ENCODE assay signal across 19 cellular contexts in the genomic region with DNA sequence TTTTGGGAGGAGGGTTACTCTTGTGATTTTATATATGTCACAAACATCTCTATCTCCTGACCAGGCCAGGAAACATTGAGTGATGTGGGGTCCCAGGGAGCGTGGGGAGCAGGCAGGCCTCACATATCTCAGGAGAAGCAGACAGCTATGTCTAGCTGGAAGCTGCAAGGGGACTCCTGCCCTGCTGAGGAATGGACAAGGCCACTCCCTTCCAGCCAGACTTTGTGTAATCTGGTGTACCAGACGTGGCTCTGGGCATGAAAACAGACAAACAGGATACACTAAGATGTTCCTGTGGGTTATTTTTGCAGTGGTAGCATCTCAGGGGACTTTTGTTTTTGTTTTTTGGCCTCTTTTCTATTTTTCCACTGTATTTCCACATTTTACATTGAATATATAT. TPM values are rescaled to one million over a fixed set of nuclear protein-coding genes. Genes with fewer than 3 reads are reported as not detected.
DNase-seq lines count a peak whose midpoint lies in the region; ATAC-seq and TF ChIP-seq lines count a peak whose summit lies in the region.
"Had no signal": no experiment of that assay in that cellular context is flagged by ENCODE, and none has a peak within 500 bp of the region (broad histone marks: within the 10 kb centered on the region; RNA-seq: fewer than 3 reads in every experiment).

No MANE protein-coding gene starts in this region.

- no peak for TF ChIP-seq CTCF in gastroesophageal sphincter (IDR thresholded peaks at IDR 0.05)

- CTCF ChIA-PET in activated CD8-positive, alpha-beta memory T cell treated with anti-CD3 and anti-CD28 coated beads, Interleukin-2, amount 10 ng/mL, durations not matched to agents 7 days and 5 days (lab: Charles Lee): interaction anchor here (0.7 to 3.0 kb wide), 3 partner anchors 9 to 21 kb away, joined by 3 to 11 read pairs (median 4); no protein-coding TSS in a partner anchor

- WGBS in gastroesophageal sphincter (ENCODE audit: low coverage in 1 of 2), 2 donors: 0 to 10% methylated on average over 1 to 2 of the region's 2 CpGs

- peak overlapping the region in 2 of 10 experiments; percentile 0 to 7; a peak in 1 of 20 replicates for H3K4me3 ChIP-seq in BLaER1 treated with 17β-estradiol and CSF1 and Interleukin-3, amounts not matched to agents 10 nM and 100 nM
- H3K4me3 ChIP-seq in gastroesophageal sphincter: no peak overlapping the region

- TF ChIP-seq EP300 in gastroesophageal sphincter (IDR thresholded peaks at IDR 0.05): no peak

- H3K9me3 ChIP-seq in BLaER1 treated with 17β-estradiol and CSF1 and Interleukin-3, amounts not matched to agents 10 nM and 100 nM (replicated peaks in 1 of 11): no peaks in the 10 kb centered on the region
- no peaks in the 10 kb centered on the region for H3K9me3 ChIP-seq in gastroesophageal sphincter

- H3K4me1 Mint-ChIP-seq in activated CD8-positive, alpha-beta memory T cell treated with anti-CD3 and anti-CD28 coated beads, Interleukin-2, amount 10 ng/mL, durations not matched to agents 7 days and 5 days: peaks cover 5% of the 10 kb centered on the region

- no peaks in the 10 kb centered on the region for H3K36me3 ChIP-seq in BLaER1 treated with 17β-estradiol and CSF1 and Interleukin-3, amounts not matched to agents 10 nM and 100 nM
- H3K36me3 ChIP-seq in gastroesophageal sphincter: no peaks in the 10 kb centered on the region
- H3K36me3 ChIP-seq: brain microvascular endothelial cell had no signal

- no peak for TF ChIP-seq POLR2A in gastroesophageal sphincter (IDR thresholded peaks at IDR 0.05)

- intact Hi-C loops in posterior vena cava (cut with DNase I): no loop called here

- H3K4me3 Mint-ChIP-seq in activated CD8-positive, alpha-beta memory T cell treated with anti-CD3 and anti-CD28 coated beads, Interleukin-2, amount 10 ng/mL, durations not matched to agents 7 days and 5 days: no peak overlapping the region
- H3K4me3 Mint-ChIP-seq: WTC11 had no signal

- ATAC-seq in activated CD8-positive, alpha-beta memory T cell treated with anti-CD3 and anti-CD28 coated beads, Interleukin-2, amount 10 ng/mL, durations not matched to agents 7 days and 5 days: no peak
- peak; percentile 76 for ATAC-seq in gastroesophageal sphincter
- no peak for ATAC-seq in HG03378 (IDR thresholded peaks at IDR 0.05; ENCODE audit: unreplicated experiment)
- no peak for ATAC-seq in GM21381 (IDR thresholded peaks at IDR 0.05; ENCODE audit: unreplicated experiment)
- ATAC-seq: Panc1, WTC11 had no signal

- H3K9me3 Mint-ChIP-seq in activated CD8-positive, alpha-beta memory T cell treated with anti-CD3 and anti-CD28 coated beads, Interleukin-2, amount 10 ng/mL, durations not matched to agents 7 days and 5 days (ENCODE audit: low read depth): no peaks in the 10 kb centered on the region

- H3K4me1 ChIP-seq in BLaER1 treated with 17β-estradiol and CSF1 and Interleukin-3, amounts not matched to agents 10 nM and 100 nM: peaks cover 23 to 68% (median 55%) of the 10 kb centered on the region in 10 experiments
- peaks cover 0 to 27% (median 12%) of the 10 kb centered on the region in 3 donors for H3K4me1 ChIP-seq in gastroesophageal sphincter

- H3K27ac ChIP-seq in BLaER1 treated with 17β-estradiol and CSF1 and Interleukin-3, amounts not matched to agents 10 nM and 100 nM: peak overlapping the region in 7 of 11 experiments; percentile 17 to 61 (median 37); a peak in 12 of 22 replicates
- peak overlapping the region in 2 of 4 donors; percentile 20 to 42 for H3K27ac ChIP-seq in gastroesophageal sphincter
- H3K27ac ChIP-seq: brain microvascular endothelial cell had no signal

- H3K4me2 ChIP-seq in BLaER1 treated with 17β-estradiol and CSF1 and Interleukin-3, amounts not matched to agents 10 nM and 100 nM: peak overlapping the region; percentile 25 to 87 (median 77)

- no peaks in the 10 kb centered on the region for H3K27me3 ChIP-seq in BLaER1 treated with 17β-estradiol and CSF1 and Interleukin-3, amounts not matched to agents 10 nM and 100 nM
- no peaks in the 10 kb centered on the region for H3K27me3 ChIP-seq in gastroesophageal sphincter
- H3K27me3 ChIP-seq: brain microvascular endothelial cell had no signal

- H3K27me3 Mint-ChIP-seq in activated CD8-positive, alpha-beta memory T cell treated with anti-CD3 and anti-CD28 coated beads, Interleukin-2, amount 10 ng/mL, durations not matched to agents 7 days and 5 days: no peaks in the 10 kb centered on the region

- no peak overlapping the region for H3K27ac Mint-ChIP-seq in activated CD8-positive, alpha-beta memory T cell treated with anti-CD3 and anti-CD28 coated beads, Interleukin-2, amount 10 ng/mL, durations not matched to agents 7 days and 5 days
- H3K27ac Mint-ChIP-seq: progenitor cell of endocrine pancreas, WTC11 had no signal

- peak overlapping the region in 9 of 11 experiments; percentile 13 to 63 (median 40); a peak in 14 of 22 replicates for H3K9ac ChIP-seq in BLaER1 treated with 17β-estradiol and CSF1 and Interleukin-3, amounts not matched to agents 10 nM and 100 nM

- no peaks in the 10 kb centered on the region for H4K20me1 ChIP-seq in BLaER1 treated with 17β-estradiol and CSF1 and Interleukin-3, amounts not matched to agents 10 nM and 100 nM

- peaks cover 2% of the 10 kb centered on the region for H3K36me3 Mint-ChIP-seq in activated CD8-positive, alpha-beta memory T cell treated with anti-CD3 and anti-CD28 coated beads, Interleukin-2, amount 10 ng/mL, durations not matched to agents 7 days and 5 days
- H3K36me3 Mint-ChIP-seq: WTC11 had no signal

- DNase-seq in activated CD8-positive, alpha-beta memory T cell treated with anti-CD3 and anti-CD28 coated beads, Interleukin-2, amount 10 ng/mL, durations not matched to agents 7 days and 5 days: peak; percentile 38
- DNase-seq in posterior vena cava (ENCODE audit: low spot score) (peak; percentile 83), T-helper 1 cell (no peak), NCI-H2196 treated with DMSO at 0.1 percent for 48 hours (lab: John Stamatoyannopoulos, UW; ENCODE audit: unreplicated experiment) (no peak)
- DNase-seq: activated naive CD4-positive, alpha-beta T cell treated with Interleukin-2 at 50 U/mL for 16 hours; brain microvascular endothelial cell; effector CD8-positive, alpha-beta T cell; foreskin melanocyte; NCI-H187 treated with DMSO at 0.1 percent for 48 hours; NCI-H526 treated with DMSO at 0.1 percent for 48 hours; SW 1271 had no signal

RNA-seq across cellular contexts. Expression of gene CYP8B1, which starts 23.2 kb away (rescaled TPM):
- total RNA-seq in activated CD8-positive, alpha-beta memory T cell treated with anti-CD3 and anti-CD28 coated beads, Interleukin-2, amount 10 ng/mL, durations not matched to agents 7 days and 5 days: not detected
- not detected for total RNA-seq in gastroesophageal sphincter
- total RNA-seq in posterior vena cava: under 1 TPM; 0.10 to 0.14 TPM
- total RNA-seq: activated CD8-positive, alpha-beta memory T cell treated with anti-CD3 and anti-CD28 coated beads for 36 hours; progenitor cell of endocrine pancreas had no signal

RNA-seq across cellular contexts. Expression of gene ACKR2, which starts 43.2 kb away (rescaled TPM):
- 1 to 10 TPM; 2.3 to 2.6 TPM for total RNA-seq in activated CD8-positive, alpha-beta memory T cell treated with anti-CD3 and anti-CD28 coated beads, Interleukin-2, amount 10 ng/mL, durations not matched to agents 7 days and 5 days
- total RNA-seq in gastroesophageal sphincter: 1 to 10 TPM; 5.9 to 9.3 (median 7.4) TPM
- 10 to 100 TPM; 17.0 to 20.6 TPM for total RNA-seq in posterior vena cava

RNA-seq across cellular contexts. Expression of gene HIGD1A, which starts 48.2 kb away (rescaled TPM):
- 10 to 100 TPM; 53.6 to 71.1 TPM for total RNA-seq in activated CD8-positive, alpha-beta memory T cell treated with anti-CD3 and anti-CD28 coated beads, Interleukin-2, amount 10 ng/mL, durations not matched to agents 7 days and 5 days
- total RNA-seq in gastroesophageal sphincter: 100 to 1,000 TPM; 173 to 657 (median 393) TPM
- total RNA-seq in posterior vena cava: 100 to 1,000 TPM; 163 to 204 TPM

RNA-seq across cellular contexts. Expression of gene ZNF662, which starts 53.5 kb away (rescaled TPM):
- under 1 TPM in 1 of 2 experiments, not detected in 1; 0.47 TPM for total RNA-seq in activated CD8-positive, alpha-beta memory T cell treated with anti-CD3 and anti-CD28 coated beads, Interleukin-2, amount 10 ng/mL, durations not matched to agents 7 days and 5 days
- total RNA-seq in gastroesophageal sphincter (10 to 100 TPM in 2 of 4 donors, 1 to 10 TPM in 2; 4.3 to 18.2 (median 10.3) TPM), posterior vena cava (10 to 100 TPM in 1 of 2 donors, 1 to 10 TPM in 1; 9.8 to 11.8 TPM)

Comparison
In these comparisons a context has a peak if more than half of its experiments do, and no peak if none do; other contexts are left out.
1. DNase-seq: peak in activated CD8-positive, alpha-beta memory T cell treated with anti-CD3 and anti-CD28 coated beads, Interleukin-2, amount 10 ng/mL, durations not matched to agents 7 days and 5 days (single experiment) and posterior vena cava (single experiment); none in T-helper 1 cell (0 of 5) and NCI-H2196 treated with DMSO at 0.1 percent for 48 hours (single experiment).